In the genomic region with DNA sequence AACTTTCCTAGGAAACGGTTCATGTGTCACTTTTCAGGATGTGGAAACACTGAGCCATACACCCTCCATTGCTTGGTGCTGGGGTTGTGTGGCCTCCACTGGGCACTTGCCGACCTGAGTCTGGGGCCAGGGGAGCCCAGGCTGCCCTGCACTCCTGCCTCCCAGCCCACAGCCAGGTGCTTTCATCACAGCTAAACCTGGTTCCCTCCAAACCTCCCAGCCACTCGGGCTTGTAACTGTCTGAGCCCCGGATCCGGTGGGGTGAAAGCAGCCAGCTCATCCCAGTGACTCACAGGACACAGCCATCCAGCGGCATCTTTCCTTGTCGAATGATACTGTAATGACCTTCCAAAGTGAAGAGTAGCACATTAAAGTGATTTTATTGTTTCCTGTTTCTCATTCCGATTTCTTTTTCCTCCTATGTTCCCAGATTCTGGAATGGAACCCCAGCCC, we compare ENCODE assay signal across 13 cellular contexts. TPM values are rescaled to one million over a fixed set of nuclear protein-coding genes. Genes with fewer than 3 reads are reported as not detected.
DNase-seq lines count a peak whose midpoint lies in the region; FAIRE-seq and TF ChIP-seq lines count a peak whose summit lies in the region.
"Had no signal": no experiment of that assay in that cellular context is flagged by ENCODE, and none has a peak within 500 bp of the region (broad histone marks: within the 10 kb centered on the region; RNA-seq: fewer than 3 reads in every experiment).

No MANE protein-coding gene starts in this region.

- no peak for TF ChIP-seq CTCF in A673 (conservative IDR thresholded peaks at IDR 0.05; ENCODE audit: low read depth, low read length)
- no peak for TF ChIP-seq CTCF in GM13976 (IDR thresholded peaks at IDR 0.05; ENCODE audit: borderline replicate concordance, control extremely low read depth, extremely low read depth, insufficient read depth, missing control alignments)
- no peak for TF ChIP-seq CTCF in kidney (IDR thresholded peaks at IDR 0.05; ENCODE audit: borderline replicate concordance, extremely low read depth, insufficient read depth)
- no peak for TF ChIP-seq CTCF in suprapubic skin (IDR thresholded peaks at IDR 0.05)

- DNase-seq in A673 (ENCODE audit: low spot score) (peak; percentile 56), GM13976 (ENCODE audit: low spot score) (peak; percentile 27), adipocyte (ENCODE audit: low read depth) (peak; percentile 39), kidney (peak; percentile 61), suprapubic skin (ENCODE audit: low spot score in 2 of 2) (no peak), immature natural killer cell (no peak), G401 (ENCODE audit: low spot score) (no peak)
- no peak for DNase-seq in activated CD4-positive, alpha-beta T cell treated with anti-CD3 and anti-CD28 coated beads, Interleukin-2, amount 10 ng/mL, durations not matched to agents 24 days and 14 days
- DNase-seq: ovary had no signal

- peaks cover 2 to 5% (median 3%) of the 10 kb centered on the region in 3 donors for H3K27me3 Mint-ChIP-seq in immature natural killer cell (ENCODE audit: low read depth in 3 of 3)
- H3K27me3 Mint-ChIP-seq in activated CD4-positive, alpha-beta T cell treated with anti-CD3 and anti-CD28 coated beads, Interleukin-2, amount 10 ng/mL, durations not matched to agents 24 days and 14 days = no peaks in the 10 kb centered on the region
- H3K27me3 Mint-ChIP-seq: activated naive CD4-positive, alpha-beta T cell treated with anti-CD3 and anti-CD28 coated beads, Interleukin-2, amount 50 U/mL, for 24 hours had no signal

- H3K9ac ChIP-seq in adipocyte (ENCODE audit: low read length) = peak overlapping the region; percentile 42
- no peak overlapping the region for H3K9ac ChIP-seq in kidney (ENCODE audit: low read length in 2 of 2)

- no peak for FAIRE-seq in kidney (lab: Jason Lieb, UNC)
- FAIRE-seq: D721Med had no signal

- peaks cover 0 to 16% (median 5%) of the 10 kb centered on the region in 3 donors for H3K36me3 Mint-ChIP-seq in immature natural killer cell
- H3K36me3 Mint-ChIP-seq in activated CD4-positive, alpha-beta T cell treated with anti-CD3 and anti-CD28 coated beads, Interleukin-2, amount 10 ng/mL, durations not matched to agents 24 days and 14 days (ENCODE audit: low read depth) = peaks cover 53% of the 10 kb centered on the region

- peaks cover 21 to 45% of the 10 kb centered on the region in 2 donors for H3K4me1 Mint-ChIP-seq in immature natural killer cell
- peaks cover 23% of the 10 kb centered on the region for H3K4me1 Mint-ChIP-seq in activated CD4-positive, alpha-beta T cell treated with anti-CD3 and anti-CD28 coated beads, Interleukin-2, amount 10 ng/mL, durations not matched to agents 24 days and 14 days

- intact Hi-C loops in A673 (cut with micrococcal nuclease; ENCODE audit: unreplicated experiment) (no loop called here), kidney (cut with DNase I) (no loop called here)
- intact Hi-C loops in activated CD4-positive, alpha-beta T cell treated with anti-CD3 and anti-CD28 coated beads, Interleukin-2, amount 10 ng/mL, durations not matched to agents 24 days and 14 days (cut with micrococcal nuclease) = no loop called here

- 76% methylated on average over 8 of the region's 8 CpGs for WGBS in suprapubic skin

- H3K27ac ChIP-seq in A673 (ENCODE audit: low read depth, low read length, poor library complexity, severe bottlenecking) (peak overlapping the region; percentile 64), kidney (ENCODE audit: low read depth in 2 of 2, low read length in 2 of 2) (no peak overlapping the region), suprapubic skin (no peak overlapping the region)
- H3K27ac ChIP-seq: hepatocyte, ovary had no signal

- no peak for TF ChIP-seq EP300 in suprapubic skin (IDR thresholded peaks at IDR 0.05)

- no TSS peak for BruUV-seq in A673 (replicated peaks; lab: Mats Ljungman, UMichigan)

- H3K4me3 ChIP-seq in A673 (ENCODE audit: low read depth, low read length, poor library complexity, severe bottlenecking) = no peak overlapping the region
- H3K4me3 ChIP-seq in adipocyte (ENCODE audit: low read length) = no peak overlapping the region
- no peak overlapping the region for H3K4me3 ChIP-seq in kidney (ENCODE audit: low read length in 2 of 2)
- no peak overlapping the region for H3K4me3 ChIP-seq in suprapubic skin
- H3K4me3 ChIP-seq: hepatocyte, ovary had no signal

- H3K9me3 Mint-ChIP-seq in immature natural killer cell = no peaks in the 10 kb centered on the region
- no peaks in the 10 kb centered on the region for H3K9me3 Mint-ChIP-seq in activated CD4-positive, alpha-beta T cell treated with anti-CD3 and anti-CD28 coated beads, Interleukin-2, amount 10 ng/mL, durations not matched to agents 24 days and 14 days
- H3K9me3 Mint-ChIP-seq: activated naive CD4-positive, alpha-beta T cell treated with anti-CD3 and anti-CD28 coated beads, Interleukin-2, amount 50 U/mL, for 24 hours had no signal

- no peaks in the 10 kb centered on the region for H3K9me3 ChIP-seq in A673 (ENCODE audit: low read depth, low read length, poor library complexity, severe bottlenecking)
- no peaks in the 10 kb centered on the region for H3K9me3 ChIP-seq in adipocyte (ENCODE audit: control insufficient read depth, low read length)
- H3K9me3 ChIP-seq in kidney (ENCODE audit: control insufficient read depth in 1 of 2, low read length in 2 of 2) = no peaks in the 10 kb centered on the region
- H3K9me3 ChIP-seq in suprapubic skin = no peaks in the 10 kb centered on the region
- H3K9me3 ChIP-seq: ovary had no signal

- CTCF ChIA-PET in A673 (lab: Charles Lee) = no interaction called here

- TF ChIP-seq POLR2A in suprapubic skin (IDR thresholded peaks at IDR 0.05) = no peak

- H3K4me1 ChIP-seq in A673 (ENCODE audit: insufficient read depth, low read length, poor library complexity, severe bottlenecking) (peaks cover 10% of the 10 kb centered on the region), adipocyte (ENCODE audit: control insufficient read depth, insufficient read depth, low read length) (peaks cover 25% of the 10 kb centered on the region), kidney (ENCODE audit: control insufficient read depth in 1 of 2, insufficient read depth in 1 of 2, low read depth in 1 of 2, low read length in 2 of 2) (peaks cover 5 to 9% of the 10 kb centered on the region in 2 donors), suprapubic skin (peaks cover 8% of the 10 kb centered on the region)

- H3K27me3 ChIP-seq in A673 (replicated peaks; ENCODE audit: insufficient read depth, low read depth, low read length, poor library complexity) (no peaks in the 10 kb centered on the region), adipocyte (replicated peaks; ENCODE audit: control insufficient read depth, insufficient read depth, low read length) (no peaks in the 10 kb centered on the region), suprapubic skin (no peaks in the 10 kb centered on the region)
- H3K27me3 ChIP-seq: hepatocyte, ovary had no signal

- POLR2A ChIA-PET in A673 (lab: Charles Lee; ENCODE audit: low non-redundant PET) = interaction anchor here (0.6 kb wide), 1 partner anchor 242 kb away, joined by 3 read pairs; no protein-coding TSS in a partner anchor

- H3K36me3 ChIP-seq in A673 (ENCODE audit: insufficient read depth, low read length, poor library complexity, severe bottlenecking) (peaks cover 61% of the 10 kb centered on the region), adipocyte (ENCODE audit: control insufficient read depth, insufficient read depth, low read length, severe bottlenecking) (peaks cover 59% of the 10 kb centered on the region), kidney (ENCODE audit: control insufficient read depth in 1 of 2, insufficient read depth in 2 of 2, low read length in 2 of 2) (peaks cover 13 to 17% of the 10 kb centered on the region in 2 donors), suprapubic skin (peaks cover 37% of the 10 kb centered on the region)
- H3K36me3 ChIP-seq: ovary had no signal

- H3K4me3 Mint-ChIP-seq in immature natural killer cell = no peak overlapping the region
- no peak overlapping the region for H3K4me3 Mint-ChIP-seq in activated CD4-positive, alpha-beta T cell treated with anti-CD3 and anti-CD28 coated beads, Interleukin-2, amount 10 ng/mL, durations not matched to agents 24 days and 14 days
- H3K4me3 Mint-ChIP-seq: activated naive CD4-positive, alpha-beta T cell treated with anti-CD3 and anti-CD28 coated beads, Interleukin-2, amount 50 U/mL, for 24 hours had no signal

- peak overlapping the region in 2 of 6 donors; percentile 55 to 71 for H3K27ac Mint-ChIP-seq in immature natural killer cell
- H3K27ac Mint-ChIP-seq in activated CD4-positive, alpha-beta T cell treated with anti-CD3 and anti-CD28 coated beads, Interleukin-2, amount 10 ng/mL, durations not matched to agents 24 days and 14 days = no peak overlapping the region
- H3K27ac Mint-ChIP-seq: activated naive CD4-positive, alpha-beta T cell treated with anti-CD3 and anti-CD28 coated beads, Interleukin-2, amount 50 U/mL, for 24 hours had no signal

- in situ Hi-C loops in GM13976 (cut with MboI; ENCODE audit: low sequenced_read_pairs, unreplicated experiment) (no loop called here), G401 (cut with HindIII; ENCODE audit: low sequenced_read_pairs) (no loop called here)

RNA-seq across cellular contexts. Expression of gene CARHSP1, which starts 19.8 kb away (rescaled TPM):
- total RNA-seq in A673 (2021) (316 and 329 TPM in 2 replicates), kidney (134 TPM), suprapubic skin (10 to 100 TPM; 32.7 to 60.8 (median 41.5) TPM)
- polyA plus RNA-seq in kidney (ENCODE audit: insufficient read depth, low read depth, low replicate concordance) (130 TPM), immature natural killer cell (10 to 100 TPM; 83.0 to 96.8 (median 92.9) TPM)
- 114 and 150 TPM in 2 replicates for total RNA-seq in G401 (2014; rRNA removed; shearing (Covaris generic))
- total RNA-seq in activated CD4-positive, alpha-beta T cell treated with anti-CD3 and anti-CD28 coated beads, Interleukin-2, amount 10 ng/mL, durations not matched to agents 24 days and 14 days = 67.7 and 73.3 TPM in 2 replicates

RNA-seq across cellular contexts. Expression of gene LITAFD, which starts 33.2 kb away (rescaled TPM):
- not detected in 2 replicates for total RNA-seq in A673 (2021)
- not detected for total RNA-seq in kidney
- polyA plus RNA-seq in kidney (ENCODE audit: insufficient read depth, low read depth, low replicate concordance) = not detected
- not detected for total RNA-seq in suprapubic skin
- polyA plus RNA-seq in immature natural killer cell = not detected
- total RNA-seq in G401 (2014; rRNA removed; shearing (Covaris generic)) = not detected in 2 replicates
- total RNA-seq in activated CD4-positive, alpha-beta T cell treated with anti-CD3 and anti-CD28 coated beads, Interleukin-2, amount 10 ng/mL, durations not matched to agents 24 days and 14 days = not detected in 2 replicates
- total RNA-seq: hepatocyte; ovary; T-helper 2 cell treated with Interferon-gamma antibody and Interleukin-4, amounts not matched to agents 100 ng/mL and 5 ng/mL, for 36 hours had no signal
- polyA plus RNA-seq: hepatocyte, ovary had no signal

RNA-seq across cellular contexts. Expression of gene PMM2, which starts 51.3 kb away (rescaled TPM):
- total RNA-seq in A673 (2021) = 44.3 and 54.8 TPM in 2 replicates
- 39.5 TPM for total RNA-seq in kidney
- polyA plus RNA-seq in kidney (ENCODE audit: insufficient read depth, low read depth, low replicate concordance) = 21.5 TPM
- total RNA-seq in suprapubic skin = 10 to 100 TPM; 20.0 to 33.0 (median 25.7) TPM
- 10 to 100 TPM; 11.2 to 28.9 (median 15.1) TPM for polyA plus RNA-seq in immature natural killer cell
- 28.4 and 36.3 TPM in 2 replicates for total RNA-seq in G401 (2014; rRNA removed; shearing (Covaris generic))
- 74.1 and 74.9 TPM in 2 replicates for total RNA-seq in activated CD4-positive, alpha-beta T cell treated with anti-CD3 and anti-CD28 coated beads, Interleukin-2, amount 10 ng/mL, durations not matched to agents 24 days and 14 days

RNA-seq across cellular contexts. Expression of gene TMEM186, which starts 51.5 kb away (rescaled TPM):
- total RNA-seq in A673 (2021) = 13.3 and 13.5 TPM in 2 replicates
- total RNA-seq in kidney = 11.0 TPM
- 20.2 TPM for polyA plus RNA-seq in kidney (ENCODE audit: insufficient read depth, low read depth, low replicate concordance)
- 1 to 10 TPM; 3.9 to 7.0 (median 5.0) TPM for total RNA-seq in suprapubic skin
- polyA plus RNA-seq in immature natural killer cell = 1 to 10 TPM; 6.1 to 8.3 (median 7.0) TPM
- 9.0 and 14.3 TPM in 2 replicates for total RNA-seq in G401 (2014; rRNA removed; shearing (Covaris generic))
- 19.3 and 20.4 TPM in 2 replicates for total RNA-seq in activated CD4-positive, alpha-beta T cell treated with anti-CD3 and anti-CD28 coated beads, Interleukin-2, amount 10 ng/mL, durations not matched to agents 24 days and 14 days

Comparison
In these comparisons a context has a peak if more than half of its experiments do, and no peak if none do; other contexts are left out.
1. DNase-seq: peak in A673 (single experiment), GM13976 (single experiment), adipocyte (single experiment) and kidney (single experiment); none in suprapubic skin (0 of 2), immature natural killer cell (0 of 3), G401 (single experiment) and activated CD4-positive, alpha-beta T cell treated with anti-CD3 and anti-CD28 coated beads, Interleukin-2, amount 10 ng/mL, durations not matched to agents 24 days and 14 days (single experiment).